Comparison of ENCODE assay signal across 13 cellular contexts in the genomic region with DNA sequence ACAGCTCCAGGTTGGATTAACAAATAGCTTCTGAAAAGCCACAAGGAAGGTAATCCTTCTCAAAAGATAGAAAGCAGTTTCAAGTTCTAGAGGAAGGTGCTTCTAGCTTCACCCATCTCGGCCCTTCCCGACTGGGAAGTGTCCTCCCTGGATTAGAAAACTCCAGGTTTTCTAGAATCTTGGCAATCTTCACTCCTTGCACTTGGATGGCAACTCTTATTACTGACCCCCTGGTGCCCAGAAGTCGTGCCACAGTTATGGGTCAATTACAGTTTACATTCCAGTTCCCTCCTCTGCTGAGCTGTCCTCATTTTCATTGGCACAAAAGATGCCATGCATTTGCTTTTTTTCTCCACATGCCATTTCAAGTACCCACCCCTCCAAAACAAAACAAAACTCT.
A peak's percentile ranks its signal among the peaks of the same experiment; 100 is the strongest.
DNase-seq lines count a peak whose midpoint lies in the region; ATAC-seq, FAIRE-seq and TF ChIP-seq lines count a peak whose summit lies in the region.
"Had no signal": no experiment of that assay in that cellular context is flagged by ENCODE, and none has a peak within 500 bp of the region (broad histone marks: within the 10 kb centered on the region; RNA-seq: fewer than 3 reads in every experiment).

No MANE protein-coding gene starts in this region.

- TF ChIP-seq CTCF in heart right ventricle (IDR thresholded peaks at IDR 0.05) (no peak), colonic mucosa (IDR thresholded peaks at IDR 0.05) (no peak), neural progenitor cell (IDR thresholded peaks at IDR 0.05) (no peak), vagina (IDR thresholded peaks at IDR 0.05) (no peak), pancreas (IDR thresholded peaks at IDR 0.05) (no peak)

- peak overlapping the region; percentile 17 to 92 (median 78) for H3K27ac ChIP-seq in heart right ventricle
- peak overlapping the region; percentile 51 for H3K27ac ChIP-seq in colonic mucosa
- no peak overlapping the region for H3K27ac ChIP-seq in neural progenitor cell
- peak overlapping the region; percentile 90 for H3K27ac ChIP-seq in vagina
- H3K27ac ChIP-seq in pancreas, result no peak overlapping the region
- H3K27ac ChIP-seq: HL-60 had no signal

- peaks cover 39% of the 10 kb centered on the region for H4K20me1 ChIP-seq in neural progenitor cell (ENCODE audit: low read depth)

- intact Hi-C loops in heart right ventricle (cut with DNase I), result loop anchor here in 5 of 10 donors (2.0 to 10.0 kb wide), 5 partner anchors 59 to 143 kb away; no protein-coding TSS in a partner anchor
- intact Hi-C loops in left ventricle myocardium superior (cut with micrococcal nuclease), result no loop called here
- intact Hi-C loops in colonic mucosa (cut with DNase I), result loop anchor here (10.0 kb wide), 1 partner anchor 63 kb away; no protein-coding TSS in a partner anchor
- intact Hi-C loops in vagina (cut with DNase I), result no loop called here
- intact Hi-C loops in pancreas (cut with DNase I), result loop anchor here in 1 of 3 donors (10.0 kb wide), 1 partner anchor 173 kb away; no protein-coding TSS in a partner anchor

- H3K4me1 ChIP-seq in heart right ventricle, result peaks cover 15 to 83% (median 54%) of the 10 kb centered on the region in 9 donors
- no peaks in the 10 kb centered on the region for H3K4me1 ChIP-seq in colonic mucosa
- peaks cover 10% of the 10 kb centered on the region for H3K4me1 ChIP-seq in neural progenitor cell
- H3K4me1 ChIP-seq in vagina, result peaks cover 72% of the 10 kb centered on the region
- H3K4me1 ChIP-seq in pancreas, result no peaks in the 10 kb centered on the region

- no peak overlapping the region for H3K4me3 Mint-ChIP-seq in neural progenitor cell
- H3K4me3 Mint-ChIP-seq: activated CD4-positive, alpha-beta T cell treated with anti-CD3 and anti-CD28 coated beads, Interleukin-2, amount 10 ng/mL, durations not matched to agents 7 days and 5 days had no signal

- WGBS in heart right ventricle, 2 donors, result 30 to 36% methylated on average over 3 of the region's 3 CpGs
- WGBS in pancreas, 2 donors, result 69 to 87% methylated on average over 3 of the region's 3 CpGs

- ATAC-seq in heart right ventricle (no peak), left ventricle myocardium superior (no peak), GM21367 (IDR thresholded peaks at IDR 0.05; ENCODE audit: unreplicated experiment) (no peak), pancreas (no peak)

- H3K36me3 Mint-ChIP-seq in neural progenitor cell, result peaks cover 15% of the 10 kb centered on the region

- peaks cover 16% of the 10 kb centered on the region for H3K4me1 Mint-ChIP-seq in neural progenitor cell

- H3K4me2 ChIP-seq in neural progenitor cell, result no peak overlapping the region

- H3K9me3 Mint-ChIP-seq in neural progenitor cell, result no peaks in the 10 kb centered on the region
- H3K9me3 Mint-ChIP-seq: activated CD4-positive, alpha-beta T cell treated with anti-CD3 and anti-CD28 coated beads, Interleukin-2, amount 10 ng/mL, durations not matched to agents 7 days and 5 days had no signal

- peaks cover 5% of the 10 kb centered on the region for H3F3A ChIP-seq in neural progenitor cell (ENCODE audit: low read depth)

- H3K9me3 ChIP-seq in heart right ventricle, result no peaks in the 10 kb centered on the region
- no peaks in the 10 kb centered on the region for H3K9me3 ChIP-seq in colonic mucosa
- H3K9me3 ChIP-seq in neural progenitor cell (ENCODE audit: low read depth), result no peaks in the 10 kb centered on the region
- H3K9me3 ChIP-seq in vagina, result no peaks in the 10 kb centered on the region
- H3K9me3 ChIP-seq in pancreas, result no peaks in the 10 kb centered on the region

- peak overlapping the region in 1 of 2 donors; percentile 39 for H3K9ac ChIP-seq in colonic mucosa (ENCODE audit: low read depth in 2 of 2, low read length in 2 of 2)
- peak overlapping the region; percentile 20 for H3K9ac ChIP-seq in neural progenitor cell

- H3K27me3 Mint-ChIP-seq in neural progenitor cell (ENCODE audit: insufficient read depth, low read depth), result peaks cover 2% of the 10 kb centered on the region
- H3K27me3 Mint-ChIP-seq: activated CD4-positive, alpha-beta T cell treated with anti-CD3 and anti-CD28 coated beads, Interleukin-2, amount 10 ng/mL, durations not matched to agents 7 days and 5 days had no signal

- no peaks in the 10 kb centered on the region for H3K79me2 ChIP-seq in neural progenitor cell (ENCODE audit: low read depth)

- no peak overlapping the region for H3K27ac Mint-ChIP-seq in neural progenitor cell

- no peak for TF ChIP-seq POLR2A in vagina (IDR thresholded peaks at IDR 0.05)

- no peak for DNase-seq in heart right ventricle
- DNase-seq in left ventricle myocardium superior, result no peak
- no peak for DNase-seq in colonic mucosa
- no peak for DNase-seq in neural progenitor cell (ENCODE audit: low spot score)
- DNase-seq in vagina (ENCODE audit: extremely low spot score in 2 of 2), result no peak
- DNase-seq in pancreas, result no peak
- DNase-seq in GM19239 (ENCODE audit: insufficient read length, low spot score), result no peak
- DNase-seq: activated CD4-positive, alpha-beta T cell treated with anti-CD3 and anti-CD28 coated beads, Interleukin-2, amount 10 ng/mL, durations not matched to agents 7 days and 5 days; NCI-H1105 treated with DMSO at 0.1 percent for 48 hours; NCI-H748 treated with DMSO at 0.1 percent for 48 hours; stimulated activated CD4-positive, alpha-beta T cell treated with anti-CD3 and anti-CD28 coated beads, Interleukin-12 subunit alpha, Interleukin-12 subunit beta, amount 100 ng/mL, for 4 hours had no signal

- H3K4me3 ChIP-seq in heart right ventricle (peak overlapping the region in 1 of 10 donors; percentile 14), colonic mucosa (no peak overlapping the region), neural progenitor cell (no peak overlapping the region), vagina (no peak overlapping the region), pancreas (no peak overlapping the region)

- FAIRE-seq in pancreas (lab: Jason Lieb, UNC) (no peak), GM19239 (lab: Jason Lieb, UNC) (no peak)

- no peak overlapping the region for H2AFZ ChIP-seq in neural progenitor cell (replicated peaks)

- peaks cover 0 to 38% (median 2%) of the 10 kb centered on the region in 9 donors for H3K36me3 ChIP-seq in heart right ventricle
- H3K36me3 ChIP-seq in colonic mucosa, result no peaks in the 10 kb centered on the region
- H3K36me3 ChIP-seq in neural progenitor cell, result peaks cover 7% of the 10 kb centered on the region
- H3K36me3 ChIP-seq in vagina, result peaks cover 0 to 13% of the 10 kb centered on the region in 2 donors
- H3K36me3 ChIP-seq in pancreas, result peaks cover 0 to 16% (median 0%) of the 10 kb centered on the region in 3 donors

- no peaks in the 10 kb centered on the region for H3K27me3 ChIP-seq in heart right ventricle
- H3K27me3 ChIP-seq in colonic mucosa, result no peaks in the 10 kb centered on the region
- H3K27me3 ChIP-seq in neural progenitor cell, result no peaks in the 10 kb centered on the region
- no peaks in the 10 kb centered on the region for H3K27me3 ChIP-seq in vagina
- no peaks in the 10 kb centered on the region for H3K27me3 ChIP-seq in pancreas

Comparison
In these comparisons a context has a peak if more than half of its experiments do, and no peak if none do; other contexts are left out.
1. H3K27ac ChIP-seq: peak in heart right ventricle (10 of 10), colonic mucosa (single experiment) and vagina (single experiment); none in neural progenitor cell (single experiment) and pancreas (0 of 4).